24 cellular contexts compared by ENCODE assay signal in the genomic region with DNA sequence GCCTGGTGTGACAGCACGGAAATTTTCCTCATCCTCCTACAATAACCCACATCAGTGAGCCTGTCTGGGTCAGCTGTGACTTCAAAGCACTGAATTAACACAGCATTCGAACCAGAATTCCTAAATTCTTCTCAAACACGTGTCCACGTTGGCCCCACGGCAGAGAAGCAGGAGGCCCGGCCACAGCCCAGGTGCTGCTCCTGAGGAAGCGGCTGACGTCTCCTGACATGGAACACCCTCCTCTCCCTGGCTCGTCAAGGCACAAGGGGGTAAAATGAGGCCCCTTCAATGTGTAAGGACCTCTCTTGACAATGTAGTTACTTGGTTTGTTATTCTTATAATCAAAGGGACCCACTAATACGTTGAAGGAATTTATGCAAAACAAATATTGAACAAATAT.
"Had no signal": no experiment of that assay in that cellular context is flagged by ENCODE, and none has a peak within 500 bp of the region (broad histone marks: within the 10 kb centered on the region; RNA-seq: fewer than 3 reads in every experiment).

No MANE protein-coding gene starts in this region.

- H3K4me3 Mint-ChIP-seq: effector memory CD8-positive, alpha-beta T cell; immature natural killer cell; mesothelial cell of epicardium; naive thymus-derived CD8-positive, alpha-beta T cell had no signal

- H3K9me3 Mint-ChIP-seq: effector memory CD8-positive, alpha-beta T cell had no signal

- H3K4me3 ChIP-seq: coronary artery, dorsolateral prefrontal cortex, esophagus muscularis mucosa, gastroesophageal sphincter, heart left ventricle, hepatocyte, lower lobe of right lung, mucosa of descending colon had no signal

- DNase-seq: dermis blood vessel endothelial cell; dorsolateral prefrontal cortex; effector CD4-positive, alpha-beta T cell; effector memory CD8-positive, alpha-beta T cell; foreskin keratinocyte; heart left ventricle; hypothalamus; immature natural killer cell; left cardiac atrium; left ventricle myocardium superior; lower lobe of right lung; mesenchymal stem cell; mucosa of descending colon; naive B cell; naive thymus-derived CD8-positive, alpha-beta T cell had no signal

- H3K4me2 ChIP-seq: hepatocyte had no signal

- H3K9me3 ChIP-seq: esophagus muscularis mucosa, lower lobe of right lung, mucosa of descending colon had no signal

- H3K27me3 ChIP-seq: esophagus muscularis mucosa, foreskin keratinocyte, gastroesophageal sphincter, heart left ventricle, hepatocyte had no signal

- FAIRE-seq: colon, endothelial cell of umbilical vein, frontal cortex, keratinocyte had no signal

- H3K36me3 ChIP-seq: esophagus muscularis mucosa, gastroesophageal sphincter, heart left ventricle, lower lobe of right lung had no signal

- H3K79me2 ChIP-seq: hepatocyte had no signal

- H2AFZ ChIP-seq: hepatocyte had no signal

- H3K36me3 Mint-ChIP-seq: immature natural killer cell; mesothelial cell of epicardium; naive thymus-derived CD8-positive, alpha-beta T cell had no signal

- H3K27ac Mint-ChIP-seq: effector memory CD8-positive, alpha-beta T cell; mesothelial cell of epicardium; naive B cell; naive thymus-derived CD8-positive, alpha-beta T cell had no signal

- H3K27ac ChIP-seq: coronary artery, dorsolateral prefrontal cortex, esophagus muscularis mucosa, foreskin keratinocyte, gastroesophageal sphincter, heart left ventricle, hepatocyte, lower lobe of right lung had no signal

- H3K4me1 ChIP-seq: foreskin keratinocyte, gastroesophageal sphincter, lower lobe of right lung had no signal

- H3K4me1 Mint-ChIP-seq: immature natural killer cell, mesothelial cell of epicardium, naive B cell had no signal
